Comparison of ENCODE assay signal across 8 cellular contexts in the genomic region with DNA sequence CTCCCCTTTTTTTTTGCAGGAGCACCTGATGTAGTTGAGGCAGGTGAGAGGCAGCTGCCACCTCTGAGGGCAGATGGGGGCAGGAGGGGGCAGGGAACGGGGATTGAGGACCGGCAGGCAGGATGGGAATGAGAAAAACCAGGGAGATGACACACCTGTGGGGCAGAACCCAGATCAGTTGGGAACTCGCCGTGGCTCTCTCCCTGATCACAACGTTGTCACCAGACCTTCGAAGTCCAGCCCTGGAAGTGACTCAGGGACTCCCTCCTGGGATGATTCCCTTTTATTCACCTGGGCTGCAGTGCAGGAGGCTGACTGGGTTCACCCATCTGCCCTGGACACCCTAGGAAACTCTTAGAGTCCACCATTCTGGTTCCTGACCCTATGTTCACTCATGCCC.
"Had no signal": no experiment of that assay in that cellular context is flagged by ENCODE, and none has a peak within 500 bp of the region (broad histone marks: within the 10 kb centered on the region; RNA-seq: fewer than 3 reads in every experiment).

No MANE protein-coding gene starts in this region.

- FAIRE-seq: HepG2, HTR-8/SVneo, K562 had no signal

- H3K4me3 Mint-ChIP-seq: IgD-negative memory B cell had no signal

- H3K4me3 ChIP-seq: K562 had no signal

- H3K36me3 Mint-ChIP-seq: IgD-negative memory B cell had no signal

- H3K27ac ChIP-seq: HL-60 had no signal

- ATAC-seq: HepG2, K562 had no signal

- H3K4me1 Mint-ChIP-seq: IgD-negative memory B cell had no signal

- H3K27ac Mint-ChIP-seq: IgD-negative memory B cell had no signal

- H3K27me3 Mint-ChIP-seq: IgD-negative memory B cell had no signal

- DNase-seq: IMR-90, KBM-7, KG1 had no signal
